In genomic region chr3:126083511-126083912, GRCh38 we compare ENCODE assay signal across 8 cellular contexts. TPM values are rescaled to one million over a fixed set of nuclear protein-coding genes. Genes with fewer than 3 reads are reported as not detected.
DNase-seq lines count a peak whose midpoint lies in the region; ATAC-seq, FAIRE-seq and TF ChIP-seq lines count a peak whose summit lies in the region.

No MANE protein-coding gene starts in this region.

- H3K4me2 ChIP-seq in astrocyte (ENCODE audit: low read length): peak overlapping the region; percentile 84

- WGBS in small intestine, 3 donors: 0 to 1% (median 0%) methylated on average over 13 to 30 of the region's 30 CpGs

- H3K4me1 Mint-ChIP-seq in CD8-positive, alpha-beta memory T cell: peaks cover 16 to 42% (median 28%) of the 10 kb centered on the region in 3 donors
- H3K4me1 Mint-ChIP-seq in astrocyte (ENCODE audit: low read depth, unreplicated experiment): peaks cover 2% of the 10 kb centered on the region

- peak overlapping the region; percentile 81 for H3K9ac ChIP-seq in astrocyte (ENCODE audit: low read length)

- CTCF ChIA-PET in CD8-positive, alpha-beta memory T cell (lab: Charles Lee): interaction anchor here (1.1 to 1.4 kb wide), 5 partner anchors 9 to 154 kb away, joined by 3 to 8 read pairs (median 3); no protein-coding TSS in a partner anchor

- POLR2A ChIA-PET in CD8-positive, alpha-beta memory T cell (lab: Charles Lee): interaction anchor here (0.5 to 1.4 kb wide), 2 partner anchors 93 to 671 kb away, joined by 3 to 6 read pairs; no protein-coding TSS in a partner anchor

- no peak for TF ChIP-seq CTCF in Peyer's patch (IDR thresholded peaks at IDR 0.05)
- no peak for TF ChIP-seq CTCF in astrocyte (IDR thresholded peaks at IDR 0.05; ENCODE audit: insufficient read depth, low read depth, low read length)

- peak overlapping the region; percentile 48 for H3K4me3 ChIP-seq in CD8-positive, alpha-beta memory T cell (ENCODE audit: low read length)
- H3K4me3 ChIP-seq in Peyer's patch (peak overlapping the region; percentile 80 to 88 (median 83)), astrocyte (ENCODE audit: insufficient read depth, low read depth, low read length) (peak overlapping the region; percentile 60), iPS-18c (ENCODE audit: insufficient read depth, low read depth, low read length) (peak overlapping the region; percentile 71), small intestine (ENCODE audit: low read depth in 1 of 2, low read length in 2 of 2) (peak overlapping the region; percentile 85 to 89)

- no peaks in the 10 kb centered on the region for H3K9me3 Mint-ChIP-seq in CD8-positive, alpha-beta memory T cell
- peaks cover 11% of the 10 kb centered on the region for H3K9me3 Mint-ChIP-seq in astrocyte (ENCODE audit: unreplicated experiment)

- peaks cover 17% of the 10 kb centered on the region for H3K4me1 ChIP-seq in CD8-positive, alpha-beta memory T cell (ENCODE audit: insufficient read depth, low read length)
- H3K4me1 ChIP-seq in Peyer's patch (peaks cover 0 to 10% (median 0%) of the 10 kb centered on the region in 4 donors), astrocyte (ENCODE audit: insufficient read depth, low read length) (peaks cover 4% of the 10 kb centered on the region), small intestine (ENCODE audit: control insufficient read depth in 2 of 2, insufficient read depth in 1 of 2, low read depth in 1 of 2, low read length in 1 of 2) (peaks cover 0 to 4% of the 10 kb centered on the region in 2 donors)

- H3K36me3 ChIP-seq in CD8-positive, alpha-beta memory T cell (ENCODE audit: insufficient read depth, low read length): no peaks in the 10 kb centered on the region
- H3K36me3 ChIP-seq in Peyer's patch (no peaks in the 10 kb centered on the region), astrocyte (ENCODE audit: insufficient read depth, low read length) (no peaks in the 10 kb centered on the region), small intestine (ENCODE audit: control insufficient read depth in 2 of 2, insufficient read depth in 2 of 2, low read length in 2 of 2) (no peaks in the 10 kb centered on the region)

- no peaks in the 10 kb centered on the region for H3K27me3 Mint-ChIP-seq in CD8-positive, alpha-beta memory T cell
- H3K27me3 Mint-ChIP-seq in astrocyte (ENCODE audit: low read depth, unreplicated experiment): no peaks in the 10 kb centered on the region

- peak overlapping the region; percentile 80 for H3K27ac ChIP-seq in CD8-positive, alpha-beta memory T cell (ENCODE audit: low read depth, low read length)
- H3K27ac ChIP-seq in Peyer's patch (peak overlapping the region; percentile 88 to 93 (median 90)), astrocyte (ENCODE audit: low read depth, low read length) (peak overlapping the region; percentile 19), small intestine (ENCODE audit: low read depth in 1 of 2, low read length in 1 of 2) (peak overlapping the region; percentile 59 to 88)

- peaks cover 6% of the 10 kb centered on the region for H4K20me1 ChIP-seq in astrocyte (ENCODE audit: insufficient read depth, low read length)

- H3K27ac Mint-ChIP-seq in CD8-positive, alpha-beta memory T cell: peak overlapping the region; percentile 50 to 96 (median 88)
- H3K27ac Mint-ChIP-seq in astrocyte (ENCODE audit: unreplicated experiment): peak overlapping the region; percentile 35

- H3K4me3 Mint-ChIP-seq in CD8-positive, alpha-beta memory T cell: peak overlapping the region; percentile 83 to 97 (median 91)
- H3K4me3 Mint-ChIP-seq in astrocyte (ENCODE audit: unreplicated experiment): peak overlapping the region; percentile 88

- no peaks in the 10 kb centered on the region for H3K9me3 ChIP-seq in CD8-positive, alpha-beta memory T cell (ENCODE audit: low read length)
- peaks cover 0 to 7% (median 0%) of the 10 kb centered on the region in 4 donors for H3K9me3 ChIP-seq in Peyer's patch
- no peaks in the 10 kb centered on the region for H3K9me3 ChIP-seq in astrocyte (ENCODE audit: insufficient read depth, low read depth, low read length)
- H3K9me3 ChIP-seq in iPS-18c (ENCODE audit: control insufficient read depth, insufficient read depth, low read length): no peaks in the 10 kb centered on the region
- H3K9me3 ChIP-seq in small intestine (ENCODE audit: control insufficient read depth, low read depth): no peaks in the 10 kb centered on the region

- ATAC-seq in HG03354 (IDR thresholded peaks at IDR 0.05; ENCODE audit: poor library complexity, severe bottlenecking, unreplicated experiment): peak; percentile 59

- DNase-seq in CD8-positive, alpha-beta memory T cell: peak in 3 of 5 donors; percentile 33 to 66 (median 45)
- peak; percentile 25 for DNase-seq in GM19240 (ENCODE audit: insufficient read length, low spot score)
- peak in 2 of 3 donors; percentile 44 to 70 for DNase-seq in Peyer's patch
- peak; percentile 22 for DNase-seq in astrocyte (ENCODE audit: low read depth)
- peak; percentile 56 for DNase-seq in small intestine
- DNase-seq in NCI-H1048 (lab: John Stamatoyannopoulos, UW): no peak

- peaks cover 4% of the 10 kb centered on the region for H3K79me2 ChIP-seq in astrocyte (ENCODE audit: insufficient read depth, low read length)

- FAIRE-seq in astrocyte (lab: Jason Lieb, UNC) (no peak), small intestine (lab: Jason Lieb, UNC) (no peak)

- no peaks in the 10 kb centered on the region for H3K27me3 ChIP-seq in CD8-positive, alpha-beta memory T cell (ENCODE audit: insufficient read depth, low read length, poor library complexity, severe bottlenecking)
- no peaks in the 10 kb centered on the region for H3K27me3 ChIP-seq in Peyer's patch
- no peaks in the 10 kb centered on the region for H3K27me3 ChIP-seq in astrocyte (ENCODE audit: insufficient read depth, low read length)
- H3K27me3 ChIP-seq in small intestine (ENCODE audit: control insufficient read depth in 2 of 2, insufficient read depth in 2 of 2, low read length in 2 of 2): no peaks in the 10 kb centered on the region

- H3K36me3 Mint-ChIP-seq in CD8-positive, alpha-beta memory T cell: peaks cover 0 to 1% (median 0%) of the 10 kb centered on the region in 3 donors
- H3K36me3 Mint-ChIP-seq in astrocyte (ENCODE audit: low read depth, unreplicated experiment): no peaks in the 10 kb centered on the region

- peak overlapping the region; percentile 81 for H2AFZ ChIP-seq in astrocyte (ENCODE audit: low read depth, low read length)

- no peak for TF ChIP-seq POLR2A in Peyer's patch (IDR thresholded peaks at IDR 0.05)

RNA-seq across cellular contexts. Expression of gene SLC41A3, which starts 0.4 kb away (rescaled TPM):
- total RNA-seq in CD8-positive, alpha-beta memory T cell: 10 to 100 TPM; 25.8 TPM
- polyA plus RNA-seq in CD8-positive, alpha-beta memory T cell: 28.0 TPM
- total RNA-seq in Peyer's patch (10 to 100 TPM; 45.4 to 79.9 (median 58.5) TPM), astrocyte (27.8 and 31.6 TPM in 2 replicates)
- 10 to 100 TPM; 33.5 to 46.1 (median 39.1) TPM for polyA plus RNA-seq in small intestine

Comparison
In these comparisons a context has a peak if more than half of its experiments do, and no peak if none do; other contexts are left out.
1. H3K27ac ChIP-seq: peak in every context shown above with its lines; median percentile 90 in Peyer's patch; 80 in CD8-positive, alpha-beta memory T cell; 74 in small intestine; 19 in astrocyte.